In genomic region chr11:56188602-56189001, GRCh38 we compare ENCODE assay signal across 40 cellular contexts. TPM values are rescaled to one million over a fixed set of nuclear protein-coding genes. Genes with fewer than 3 reads are reported as not detected.
"Had no signal": no experiment of that assay in that cellular context is flagged by ENCODE, and none has a peak within 500 bp of the region (broad histone marks: within the 10 kb centered on the region; RNA-seq: fewer than 3 reads in every experiment).

No MANE protein-coding gene starts in this region.

- ATAC-seq: activated naive CD4-positive, alpha-beta T cell treated with anti-CD3 and anti-CD28 coated beads, Interleukin-2, amount 50 U/mL, for 72 hours; activated naive CD8-positive, alpha-beta T cell treated with anti-CD3 and anti-CD28 coated beads, Interleukin-2, amount 50 U/mL, for 24 hours; activated T-cell treated with anti-CD3 and anti-CD28 coated beads, Interleukin-2, amount 50 U/mL, for 4 hours; activated T-cell treated with anti-CD3 and anti-CD28 coated beads, Interleukin-2, amount 50 U/mL, for 72 hours; activated T-helper 17 cell treated with anti-CD3 and anti-CD28 coated beads, Interleukin-2, amount 50 U/mL, for 72 hours; body of pancreas had no signal

- H3K36me3 ChIP-seq: adrenal gland, ascending aorta, brain microvascular endothelial cell, breast epithelium, cardiac muscle cell had no signal

- FAIRE-seq: astrocyte, bronchial epithelial cell had no signal

- H3K4me1 ChIP-seq: adrenal gland, ascending aorta, body of pancreas, breast epithelium had no signal

- H3K27ac ChIP-seq: adrenal gland, ascending aorta, body of pancreas, brain microvascular endothelial cell, breast epithelium, cardiac muscle cell had no signal

- H3K27me3 ChIP-seq: adrenal gland, ascending aorta, body of pancreas, brain microvascular endothelial cell, breast epithelium, cardiac muscle cell had no signal

- DNase-seq: activated effector memory CD4-positive, alpha-beta T cell treated with anti-CD3 and anti-CD28 coated beads, Interleukin-2, amount 50 U/mL, for 16 hours; activated effector memory CD4-positive, alpha-beta T cell treated with Interleukin-2 at 50 U/mL for 16 hours; activated gamma-delta T cell; activated gamma-delta T cell treated with Interleukin-2 at 50 U/mL for 16 hours; activated naive CD4-positive, alpha-beta T cell; activated naive CD4-positive, alpha-beta T cell treated with anti-CD3 and anti-CD28 coated beads for 36 hours; activated naive CD4-positive, alpha-beta T cell treated with anti-CD3 and anti-CD28 coated beads, Interleukin-2, amount 10 ng/mL, durations not matched to agents 7 days and 5 days; activated naive CD4-positive, alpha-beta T cell treated with anti-CD3 and anti-CD28 coated beads, Interleukin-2, amount 50 U/mL, for 16 hours; activated naive CD4-positive, alpha-beta T cell treated with Interleukin-2 at 50 U/mL for 16 hours; activated naive CD8-positive, alpha-beta T cell treated with anti-CD3 and anti-CD28 coated beads for 36 hours; activated naive CD8-positive, alpha-beta T cell treated with anti-CD3 and anti-CD28 coated beads, Interleukin-2, amount 10 ng/mL, durations not matched to agents 7 days and 5 days; activated naive CD8-positive, alpha-beta T cell treated with anti-CD3 and anti-CD28 coated beads, Interleukin-2, amount 50 U/mL, for 24 hours; activated T-cell treated with anti-CD3 and anti-CD28 coated beads, Interleukin-2, amount 50 U/mL, for 1 hour; activated T-cell treated with anti-CD3 and anti-CD28 coated beads, Interleukin-2, amount 50 U/mL, for 24 hours; activated T-cell treated with anti-CD3 and anti-CD28 coated beads, Interleukin-2, amount 50 U/mL, for 4 hours; activated T-cell treated with anti-CD3 and anti-CD28 coated beads, Interleukin-2, amount 50 U/mL, for 48 hours; activated T-cell treated with anti-CD3 and anti-CD28 coated beads, Interleukin-2, amount 50 U/mL, for 72 hours; adrenal gland; amniotic stem cell; amygdala; anterior cingulate cortex; aorta; body of pancreas; brain microvascular endothelial cell; caudate nucleus; central memory CD4-positive, alpha-beta T cell; cerebellar nuclear complex had no signal

- H3K9me3 ChIP-seq: adrenal gland, ascending aorta, body of pancreas had no signal

- H3K4me3 ChIP-seq: adrenal gland, ascending aorta, body of pancreas, breast epithelium, cardiac muscle cell had no signal

RNA-seq across cellular contexts. Expression of gene OR5J2, which starts 12.2 kb away (rescaled TPM):
- total RNA-seq: activated naive CD4-positive, alpha-beta T cell treated with anti-CD3 and anti-CD28 coated beads for 36 hours; activated naive CD4-positive, alpha-beta T cell treated with anti-CD3 and anti-CD28 coated beads, Interleukin-2, amount 50 U/mL, for 72 hours; activated naive CD8-positive, alpha-beta T cell treated with anti-CD3 and anti-CD28 coated beads for 36 hours; activated naive CD8-positive, alpha-beta T cell treated with anti-CD3 and anti-CD28 coated beads, Interleukin-2, amount 10 ng/mL, durations not matched to agents 7 days and 5 days; activated T-cell treated with anti-CD3 and anti-CD28 coated beads, Interleukin-2, amount 50 U/mL, for 4 hours; activated T-cell treated with anti-CD3 and anti-CD28 coated beads, Interleukin-2, amount 50 U/mL, for 72 hours; activated T-helper 1 cell treated with anti-CD3 and anti-CD28 coated beads, Interleukin-12 subunit alpha, Interleukin-12 subunit beta, Interleukin-2, Interleukin-4 antibody, amounts not matched to agents 30 ng/mL and 10 ng/mL and 1 ng/mL, durations not matched to agents 14 hours and 24 hours and 36 hours; activated T-helper 17 cell treated with anti-CD3 and anti-CD28 coated beads, Interleukin-2, amount 50 U/mL, for 72 hours; activated T-helper 2 cell treated with anti-CD3 and anti-CD28 coated beads, Interferon-gamma antibody, Interleukin-2, Interleukin-4, amounts not matched to agents 10 μg/mL and 5 μg/mL and 100 μg/mL, durations not matched to agents 14 hours and 24 hours and 36 hours; adrenal gland; aorta; ascending aorta; astrocyte; body of pancreas; breast epithelium; bronchial epithelial cell; cardiac muscle cell; cardiac septum; cerebellum; chondrocyte had no signal
- polyA plus RNA-seq: adipose tissue, adrenal gland, aorta, cardiac muscle cell had no signal

RNA-seq across cellular contexts. Expression of gene OR8K5, which starts 28.5 kb away (rescaled TPM):
- total RNA-seq: activated naive CD4-positive, alpha-beta T cell treated with anti-CD3 and anti-CD28 coated beads for 36 hours; activated naive CD4-positive, alpha-beta T cell treated with anti-CD3 and anti-CD28 coated beads, Interleukin-2, amount 50 U/mL, for 72 hours; activated naive CD8-positive, alpha-beta T cell treated with anti-CD3 and anti-CD28 coated beads for 36 hours; activated naive CD8-positive, alpha-beta T cell treated with anti-CD3 and anti-CD28 coated beads, Interleukin-2, amount 10 ng/mL, durations not matched to agents 7 days and 5 days; activated T-cell treated with anti-CD3 and anti-CD28 coated beads, Interleukin-2, amount 50 U/mL, for 4 hours; activated T-cell treated with anti-CD3 and anti-CD28 coated beads, Interleukin-2, amount 50 U/mL, for 72 hours; activated T-helper 1 cell treated with anti-CD3 and anti-CD28 coated beads, Interleukin-12 subunit alpha, Interleukin-12 subunit beta, Interleukin-2, Interleukin-4 antibody, amounts not matched to agents 30 ng/mL and 10 ng/mL and 1 ng/mL, durations not matched to agents 14 hours and 24 hours and 36 hours; activated T-helper 17 cell treated with anti-CD3 and anti-CD28 coated beads, Interleukin-2, amount 50 U/mL, for 72 hours; activated T-helper 2 cell treated with anti-CD3 and anti-CD28 coated beads, Interferon-gamma antibody, Interleukin-2, Interleukin-4, amounts not matched to agents 10 μg/mL and 5 μg/mL and 100 μg/mL, durations not matched to agents 14 hours and 24 hours and 36 hours; adrenal gland; aorta; ascending aorta; astrocyte; body of pancreas; breast epithelium; bronchial epithelial cell; cardiac muscle cell; cardiac septum; cerebellum; chondrocyte had no signal
- polyA plus RNA-seq: adipose tissue, adrenal gland, aorta, cardiac muscle cell had no signal

RNA-seq across cellular contexts. Expression of gene OR5T2, which starts 45.5 kb away (rescaled TPM):
- total RNA-seq: activated naive CD4-positive, alpha-beta T cell treated with anti-CD3 and anti-CD28 coated beads for 36 hours; activated naive CD4-positive, alpha-beta T cell treated with anti-CD3 and anti-CD28 coated beads, Interleukin-2, amount 50 U/mL, for 72 hours; activated naive CD8-positive, alpha-beta T cell treated with anti-CD3 and anti-CD28 coated beads for 36 hours; activated naive CD8-positive, alpha-beta T cell treated with anti-CD3 and anti-CD28 coated beads, Interleukin-2, amount 10 ng/mL, durations not matched to agents 7 days and 5 days; activated T-cell treated with anti-CD3 and anti-CD28 coated beads, Interleukin-2, amount 50 U/mL, for 4 hours; activated T-cell treated with anti-CD3 and anti-CD28 coated beads, Interleukin-2, amount 50 U/mL, for 72 hours; activated T-helper 1 cell treated with anti-CD3 and anti-CD28 coated beads, Interleukin-12 subunit alpha, Interleukin-12 subunit beta, Interleukin-2, Interleukin-4 antibody, amounts not matched to agents 30 ng/mL and 10 ng/mL and 1 ng/mL, durations not matched to agents 14 hours and 24 hours and 36 hours; activated T-helper 17 cell treated with anti-CD3 and anti-CD28 coated beads, Interleukin-2, amount 50 U/mL, for 72 hours; activated T-helper 2 cell treated with anti-CD3 and anti-CD28 coated beads, Interferon-gamma antibody, Interleukin-2, Interleukin-4, amounts not matched to agents 10 μg/mL and 5 μg/mL and 100 μg/mL, durations not matched to agents 14 hours and 24 hours and 36 hours; adrenal gland; aorta; ascending aorta; astrocyte; body of pancreas; breast epithelium; bronchial epithelial cell; cardiac muscle cell; cardiac septum; cerebellum; chondrocyte had no signal
- polyA plus RNA-seq: adipose tissue, adrenal gland, aorta, cardiac muscle cell had no signal

RNA-seq across cellular contexts. Expression of gene OR8J3, which starts 48.6 kb away (rescaled TPM):
- total RNA-seq: activated naive CD4-positive, alpha-beta T cell treated with anti-CD3 and anti-CD28 coated beads for 36 hours; activated naive CD4-positive, alpha-beta T cell treated with anti-CD3 and anti-CD28 coated beads, Interleukin-2, amount 50 U/mL, for 72 hours; activated naive CD8-positive, alpha-beta T cell treated with anti-CD3 and anti-CD28 coated beads for 36 hours; activated naive CD8-positive, alpha-beta T cell treated with anti-CD3 and anti-CD28 coated beads, Interleukin-2, amount 10 ng/mL, durations not matched to agents 7 days and 5 days; activated T-cell treated with anti-CD3 and anti-CD28 coated beads, Interleukin-2, amount 50 U/mL, for 4 hours; activated T-cell treated with anti-CD3 and anti-CD28 coated beads, Interleukin-2, amount 50 U/mL, for 72 hours; activated T-helper 1 cell treated with anti-CD3 and anti-CD28 coated beads, Interleukin-12 subunit alpha, Interleukin-12 subunit beta, Interleukin-2, Interleukin-4 antibody, amounts not matched to agents 30 ng/mL and 10 ng/mL and 1 ng/mL, durations not matched to agents 14 hours and 24 hours and 36 hours; activated T-helper 17 cell treated with anti-CD3 and anti-CD28 coated beads, Interleukin-2, amount 50 U/mL, for 72 hours; activated T-helper 2 cell treated with anti-CD3 and anti-CD28 coated beads, Interferon-gamma antibody, Interleukin-2, Interleukin-4, amounts not matched to agents 10 μg/mL and 5 μg/mL and 100 μg/mL, durations not matched to agents 14 hours and 24 hours and 36 hours; adrenal gland; aorta; ascending aorta; astrocyte; body of pancreas; breast epithelium; bronchial epithelial cell; cardiac muscle cell; cardiac septum; cerebellum; chondrocyte had no signal
- polyA plus RNA-seq: adipose tissue, adrenal gland, aorta, cardiac muscle cell had no signal
